Comparison of ENCODE assay signal across 8 cellular contexts in genomic region chr20:9392892-9393857, GRCh38.
DNase-seq lines count a peak whose midpoint lies in the region; ATAC-seq and TF ChIP-seq lines count a peak whose summit lies in the region.

No MANE protein-coding gene starts in this region.

- H3K36me3 ChIP-seq in OCI-LY1 (ENCODE audit: insufficient read depth, low read length) (no peaks in the 10 kb centered on the region), right lobe of liver (no peaks in the 10 kb centered on the region)

- H3K27ac Mint-ChIP-seq in T-helper 17 cell = no peak overlapping the region

- H3K4me1 ChIP-seq in OCI-LY1 (ENCODE audit: insufficient read depth, low read length, severe bottlenecking) (no peaks in the 10 kb centered on the region), right lobe of liver (no peaks in the 10 kb centered on the region)

- intact Hi-C loops in right lobe of liver (cut with DNase I) = no loop called here

- no peaks in the 10 kb centered on the region for H3K27me3 Mint-ChIP-seq in T-helper 17 cell

- TF ChIP-seq POLR2A in right lobe of liver (IDR thresholded peaks at IDR 0.05) = no peak

- no peaks in the 10 kb centered on the region for H4K20me1 ChIP-seq in OCI-LY1 (ENCODE audit: insufficient read depth, low read length)

- H3K27me3 ChIP-seq in OCI-LY1 (ENCODE audit: insufficient read depth, low read length) (no peaks in the 10 kb centered on the region), right lobe of liver (no peaks in the 10 kb centered on the region)

- H3K79me2 ChIP-seq in OCI-LY1 (ENCODE audit: insufficient read depth, low read length) = no peaks in the 10 kb centered on the region

- no peaks in the 10 kb centered on the region for H3F3A ChIP-seq in OCI-LY1 (ENCODE audit: insufficient read depth, low read length)

- no peaks in the 10 kb centered on the region for H3K9me3 ChIP-seq in OCI-LY1 (ENCODE audit: low read length)
- H3K9me3 ChIP-seq in right lobe of liver = no peaks in the 10 kb centered on the region
- no peaks in the 10 kb centered on the region for H3K9me3 ChIP-seq in T-helper 17 cell (ENCODE audit: control insufficient read depth, low read length, poor library complexity, severe bottlenecking)

- no peaks in the 10 kb centered on the region for H3K36me3 Mint-ChIP-seq in T-helper 17 cell (ENCODE audit: low read depth)

- H3K4me3 ChIP-seq in OCI-LY1 (ENCODE audit: low read depth, low read length, poor library complexity, severe bottlenecking) (no peak overlapping the region), right lobe of liver (no peak overlapping the region)

- TF ChIP-seq CTCF in OCI-LY1 (IDR thresholded peaks at IDR 0.05; ENCODE audit: low read length) = peak; percentile 53
- TF ChIP-seq CTCF in right lobe of liver (IDR thresholded peaks at IDR 0.05) = peak; percentile 22 to 68 (median 54)

- no peaks in the 10 kb centered on the region for H3K4me1 Mint-ChIP-seq in T-helper 17 cell

- DNase-seq in stimulated activated CD4-positive, alpha-beta T cell treated with anti-CD3 and anti-CD28 coated beads, Interleukin-15, amount 100 ng/mL, for 24 hours = peak; percentile 5
- DNase-seq in stimulated activated CD4-positive, alpha-beta T cell treated with anti-CD3 and anti-CD28 coated beads, Interleukin-4, amount 100 ng/mL, for 1 hour = no peak
- DNase-seq in HT1080 (ENCODE audit: low read depth) (peak; percentile 65), dermis blood vessel endothelial cell (peak; percentile 54), right lobe of liver (peak in 2 of 3 donors; percentile 61), T-helper 17 cell (no peak)
- DNase-seq in NK-92 treated with Interleukin-12 subunit alpha and Interleukin-12 subunit beta, amount 100 ng/mL, for 24 hours (lab: John Stamatoyannopoulos, UW) = no peak

- H3K4me2 ChIP-seq in OCI-LY1 (ENCODE audit: low read length) = no peak overlapping the region

- H3K27ac ChIP-seq in OCI-LY1 (ENCODE audit: low read depth, low read length, poor library complexity, severe bottlenecking) (no peak overlapping the region), right lobe of liver (no peak overlapping the region)

- H3K9ac ChIP-seq in OCI-LY1 (ENCODE audit: low read length) = no peak overlapping the region

- WGBS in right lobe of liver (ENCODE audit: insufficient coverage, low coverage, low lambda C conversion rate, missing lambda C conversion rate) = 49% methylated on average over 3 of the region's 4 CpGs

- no peaks in the 10 kb centered on the region for H3K9me2 ChIP-seq in OCI-LY1 (ENCODE audit: low read depth, low read length)

- peak; percentile 75 to 92 (median 90) for ATAC-seq in right lobe of liver
- no peak for ATAC-seq in T-helper 17 cell

- no peak overlapping the region for H2AFZ ChIP-seq in OCI-LY1 (ENCODE audit: low read length)

- H3K4me3 Mint-ChIP-seq in T-helper 17 cell = no peak overlapping the region

Comparison
In these comparisons a context has a peak if more than half of its experiments do, and no peak if none do; other contexts are left out.
1. DNase-seq: peak in stimulated activated CD4-positive, alpha-beta T cell treated with anti-CD3 and anti-CD28 coated beads, Interleukin-15, amount 100 ng/mL, for 24 hours (single experiment), HT1080 (single experiment), dermis blood vessel endothelial cell (single experiment) and right lobe of liver (2 of 3); none in stimulated activated CD4-positive, alpha-beta T cell treated with anti-CD3 and anti-CD28 coated beads, Interleukin-4, amount 100 ng/mL, for 1 hour (single experiment), T-helper 17 cell (0 of 3) and NK-92 treated with Interleukin-12 subunit alpha and Interleukin-12 subunit beta, amount 100 ng/mL, for 24 hours (single experiment).